In genomic region chr7:114414151-114415053, GRCh38 we compare ENCODE assay signal across 8 cellular contexts. TPM values are rescaled to one million over a fixed set of nuclear protein-coding genes. Genes with fewer than 3 reads are reported as not detected.
DNase-seq lines count a peak whose midpoint lies in the region; ATAC-seq, FAIRE-seq and TF ChIP-seq lines count a peak whose summit lies in the region.

TSS of gene FOXP2 (plus strand) at chr7:114414815. CDS start at chr7:114426512, 11,697 bp downstream.

- no peak for ATAC-seq in naive thymus-derived CD8-positive, alpha-beta T cell
- no peak for ATAC-seq in GM18907 (IDR thresholded peaks at IDR 0.05; ENCODE audit: unreplicated experiment)
- no peak for ATAC-seq in GM18517 (IDR thresholded peaks at IDR 0.05; ENCODE audit: unreplicated experiment)

- DNase-seq in MV-4-11 (lab: John Stamatoyannopoulos, UW) (peak; percentile 29), thyroid gland (peak in 1 of 2 donors; percentile 12), 8988T (no peak)
- no peak for DNase-seq in naive thymus-derived CD8-positive, alpha-beta T cell

- H3K27ac Mint-ChIP-seq in naive thymus-derived CD8-positive, alpha-beta T cell: no peak within 1 kb of the TSS

- H3K36me3 Mint-ChIP-seq in naive thymus-derived CD8-positive, alpha-beta T cell: no peaks in the 10 kb centered on the region

- POLR2A ChIA-PET in naive thymus-derived CD8-positive, alpha-beta T cell (lab: Charles Lee): no interaction called here

- H3K4me3 ChIP-seq in WI38 (ENCODE audit: low read depth, low read length) (peak within 1 kb of the TSS; percentile 49), thyroid gland (replicated peaks in 1 of 3) (peak within 1 kb of the TSS in 1 of 3 donors; percentile 1)

- H3K27me3 Mint-ChIP-seq in naive thymus-derived CD8-positive, alpha-beta T cell: no peaks in the 10 kb centered on the region

- intact Hi-C loops in thyroid gland (cut with DNase I): no loop called here

- no peak within 1 kb of the TSS for H3K4me3 Mint-ChIP-seq in naive thymus-derived CD8-positive, alpha-beta T cell

- no peaks in the 10 kb centered on the region for H3K9me3 ChIP-seq in thyroid gland

- H3K27me3 ChIP-seq in thyroid gland: no peaks in the 10 kb centered on the region

- 3 to 13% methylated on average over 2 of the region's 2 CpGs for WGBS in thyroid gland, 2 donors

- TF ChIP-seq POLR2A in thyroid gland (IDR thresholded peaks at IDR 0.05): peak in 1 of 2 donors; percentile 8

- peaks cover 11 to 31% of the 10 kb centered on the region in 2 donors for H3K4me1 ChIP-seq in thyroid gland

- FAIRE-seq in islet of Langerhans (lab: Jason Lieb, UNC): peak; percentile 98

- H3K27ac ChIP-seq in thyroid gland: peak within 1 kb of the TSS; percentile 6 to 64 (median 17)

- no peaks in the 10 kb centered on the region for H3K9me3 Mint-ChIP-seq in naive thymus-derived CD8-positive, alpha-beta T cell

- TF ChIP-seq CTCF in WI38 (IDR thresholded peaks at IDR 0.05; ENCODE audit: low read depth, low read length) (no peak), thyroid gland (IDR thresholded peaks at IDR 0.05) (no peak)

- H3K36me3 ChIP-seq in thyroid gland: no peaks in the 10 kb centered on the region

- no peaks in the 10 kb centered on the region for H3K4me1 Mint-ChIP-seq in naive thymus-derived CD8-positive, alpha-beta T cell

RNA-seq across cellular contexts. Expression of gene FOXP2, which starts in this region (rescaled TPM):
- 10 to 100 TPM; 24.7 to 46.5 (median 28.0) TPM for total RNA-seq in thyroid gland
- total RNA-seq in naive thymus-derived CD8-positive, alpha-beta T cell: not detected
- polyA plus RNA-seq in naive thymus-derived CD8-positive, alpha-beta T cell: not detected

Comparison
In these comparisons a context has a peak if more than half of its experiments do, and no peak if none do; other contexts are left out.
1. RNA of gene FOXP2 (total RNA-seq): 24.7 to 46.5 TPM in thyroid gland; not detected in naive thymus-derived CD8-positive, alpha-beta T cell; every median in the first group is over 10 times any median in the second.